ENCODE assay signal across 8 cellular contexts in the genomic region with DNA sequence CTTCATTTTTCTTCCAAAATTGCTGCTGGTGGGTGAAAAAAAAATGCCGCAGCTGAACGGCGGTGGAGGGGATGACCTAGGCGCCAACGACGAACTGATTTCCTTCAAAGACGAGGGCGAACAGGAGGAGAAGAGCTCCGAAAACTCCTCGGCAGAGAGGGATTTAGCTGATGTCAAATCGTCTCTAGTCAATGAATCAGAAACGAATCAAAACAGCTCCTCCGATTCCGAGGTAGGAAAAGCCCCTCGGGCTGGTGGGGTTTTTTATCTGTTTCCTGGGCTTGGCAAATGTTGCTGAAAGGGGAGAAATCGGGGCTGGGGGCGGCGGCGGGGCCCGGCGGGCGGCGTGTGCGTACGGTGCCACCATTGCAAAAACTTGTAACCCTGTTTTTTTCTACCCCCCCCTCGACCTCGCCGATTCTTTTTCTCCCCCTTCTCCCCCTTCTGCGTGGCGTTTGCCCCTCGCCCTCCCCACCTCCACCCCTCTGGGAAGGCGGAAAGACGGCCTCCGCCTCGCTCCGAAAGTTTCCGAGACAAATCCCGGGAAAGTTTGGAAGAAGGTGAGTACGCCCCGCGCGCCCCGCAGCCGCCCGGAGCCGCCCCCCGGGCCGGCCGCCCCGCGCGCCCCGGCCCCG. TPM values are rescaled to one million over a fixed set of nuclear protein-coding genes. Genes with fewer than 3 reads are reported as not detected.
A peak's percentile ranks its signal among the peaks of the same experiment; 100 is the strongest.
DNase-seq lines count a peak whose midpoint lies in the region; ATAC-seq and TF ChIP-seq lines count a peak whose summit lies in the region.

No MANE protein-coding gene starts in this region.

- H3K4me1 Mint-ChIP-seq in T-cell (peaks cover 25 to 40% (median 31%) of the 10 kb centered on the region in 3 donors), memory B cell (peaks cover 13% of the 10 kb centered on the region)

- TF ChIP-seq CTCF in coronary artery (IDR thresholded peaks at IDR 0.05) = no peak
- TF ChIP-seq CTCF in thoracic aorta (IDR thresholded peaks at IDR 0.05) = no peak

- H3K36me3 Mint-ChIP-seq in T-cell (no peaks in the 10 kb centered on the region), memory B cell (no peaks in the 10 kb centered on the region)

- POLR2A ChIA-PET in T-cell (lab: Charles Lee) = interaction anchor here in 1 of 2 donors (0.7 kb wide), 1 partner anchor 407 kb away, joined by 4 read pairs; no protein-coding TSS in a partner anchor

- H3K9me3 ChIP-seq in thoracic aorta = no peaks in the 10 kb centered on the region

- peak overlapping the region; percentile 34 to 78 for H3K27ac Mint-ChIP-seq in T-cell
- no peak overlapping the region for H3K27ac Mint-ChIP-seq in memory B cell

- CTCF ChIA-PET in T-cell (lab: Charles Lee) = no interaction called here

- H3K4me3 ChIP-seq in coronary artery = peak overlapping the region; percentile 92
- peak overlapping the region; percentile 88 for H3K4me3 ChIP-seq in thoracic aorta

- ATAC-seq in T-cell (replicated peaks in 1 of 4) = peak in 3 of 4 experiments; percentile 3 to 25 (median 8)
- no peak for ATAC-seq in memory B cell (ENCODE audit: low read depth)
- no peak for ATAC-seq in thoracic aorta (ENCODE audit: insufficient number of reproducible peaks, low FRiP score, low read depth)
- ATAC-seq in GM19452 (IDR thresholded peaks at IDR 0.05; ENCODE audit: unreplicated experiment) = no peak
- no peak for ATAC-seq in GM21619 (IDR thresholded peaks at IDR 0.05; ENCODE audit: unreplicated experiment)

- no peaks in the 10 kb centered on the region for H3K9me3 Mint-ChIP-seq in T-cell
- H3K9me3 Mint-ChIP-seq in memory B cell = no peaks in the 10 kb centered on the region

- H3K4me3 Mint-ChIP-seq in T-cell = peak overlapping the region; percentile 89 to 95 (median 95)
- H3K4me3 Mint-ChIP-seq in memory B cell = peak overlapping the region; percentile 87

- H3K36me3 ChIP-seq in thoracic aorta = no peaks in the 10 kb centered on the region

- peak overlapping the region; percentile 95 to 99 for H3K27ac ChIP-seq in coronary artery
- peak overlapping the region; percentile 88 to 89 for H3K27ac ChIP-seq in thoracic aorta

- H3K27me3 ChIP-seq in thoracic aorta (replicated peaks; ENCODE audit: insufficient read depth) = no peaks in the 10 kb centered on the region

- H3K4me1 ChIP-seq in thoracic aorta (ENCODE audit: control insufficient read depth in 1 of 2, low read depth in 2 of 2) = peaks cover 32 to 48% of the 10 kb centered on the region in 2 donors

- DNase-seq in stimulated activated naive CD4-positive, alpha-beta T cell (lab: John Stamatoyannopoulos, UW) = peak in 5 of 6 experiments; percentile 2 to 40 (median 24)
- no peak for DNase-seq in stimulated activated naive CD4-positive, alpha-beta T cell treated with Interleukin-2 at 50 U/mL for 16 hours (lab: John Stamatoyannopoulos, UW)
- DNase-seq in T-cell = peak in 24 of 34 experiments; percentile 4 to 41 (median 14)
- no peak for DNase-seq in coronary artery (ENCODE audit: low spot score)
- peak in 1 of 2 donors; percentile 17 for DNase-seq in memory B cell (ENCODE audit: low spot score in 2 of 2)
- DNase-seq in thoracic aorta (ENCODE audit: low spot score) = no peak

- H3K27me3 Mint-ChIP-seq in T-cell (peaks cover 8 to 29% of the 10 kb centered on the region in 2 donors), memory B cell (peaks cover 29% of the 10 kb centered on the region)

RNA-seq across cellular contexts. Expression of a gene that starts 0.8 kb away (rescaled TPM):
- 1 to 10 TPM; 2.6 to 6.2 (median 3.3) TPM for total RNA-seq in T-cell
- 10 to 100 TPM; 21.4 to 50.5 TPM for total RNA-seq in thoracic aorta

Comparison
In these comparisons a context has a peak if more than half of its experiments do, and no peak if none do; other contexts are left out.
1. DNase-seq: peak in stimulated activated naive CD4-positive, alpha-beta T cell (5 of 6) and T-cell (24 of 34); none in stimulated activated naive CD4-positive, alpha-beta T cell treated with Interleukin-2 at 50 U/mL for 16 hours (single experiment), coronary artery (single experiment) and thoracic aorta (single experiment).
2. ATAC-seq: peak in T-cell (3 of 4); none in memory B cell (single experiment), thoracic aorta (single experiment), GM19452 (single experiment) and GM21619 (single experiment).